In the genomic region with DNA sequence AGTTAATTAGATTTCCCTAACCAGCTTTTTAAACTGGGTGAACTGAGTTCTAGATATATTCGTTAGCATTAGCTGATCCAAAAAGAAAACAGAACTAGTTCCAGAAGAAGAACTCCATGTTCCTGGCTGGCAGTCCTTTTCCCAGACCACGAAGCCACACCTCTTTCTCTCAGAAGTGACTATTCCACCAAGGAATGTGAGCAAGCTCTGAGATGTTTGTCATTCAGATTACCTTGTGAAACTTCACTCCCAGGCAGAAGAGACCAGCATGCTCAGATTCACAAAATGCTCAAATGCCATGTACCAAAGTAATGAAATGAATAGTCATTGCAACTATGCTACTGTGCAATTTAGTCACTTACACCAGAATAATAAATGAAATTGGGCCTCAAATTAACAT, we compare ENCODE assay signal across 11 cellular contexts. TPM values are rescaled to one million over a fixed set of nuclear protein-coding genes. Genes with fewer than 3 reads are reported as not detected.
DNase-seq lines count a peak whose midpoint lies in the region; ATAC-seq lines count a peak whose summit lies in the region.
"Had no signal": no experiment of that assay in that cellular context is flagged by ENCODE, and none has a peak within 500 bp of the region (broad histone marks: within the 10 kb centered on the region; RNA-seq: fewer than 3 reads in every experiment).

No MANE protein-coding gene starts in this region.

- no peaks in the 10 kb centered on the region for H3K9me3 ChIP-seq in HUES64 (ENCODE audit: insufficient read depth, low read depth, low read length)
- H3K9me3 ChIP-seq: spleen had no signal

- H3K4me3 ChIP-seq in HUES64 (ENCODE audit: low read length), result peak overlapping the region; percentile 15; the same call in 1 of the 2 replicates
- H3K4me3 ChIP-seq: spleen had no signal

- H3K27me3 ChIP-seq in HUES64 (ENCODE audit: insufficient read depth, low read length), result peaks cover 10% of the 10 kb centered on the region
- H3K27me3 ChIP-seq: spleen had no signal

- peaks cover 65% of the 10 kb centered on the region for H3K4me1 ChIP-seq in HUES64 (ENCODE audit: insufficient read depth, low read length)

- DNase-seq in A172 (ENCODE audit: low spot score) (peak; percentile 85), dermis blood vessel endothelial cell (peak; percentile 87), mucosa of gallbladder (ENCODE audit: low spot score) (peak; percentile 52)
- no peak for DNase-seq in activated CD4-positive, alpha-beta T cell treated with anti-CD3 and anti-CD28 coated beads for 1 hour
- no peak for DNase-seq in central memory CD4-positive, alpha-beta T cell
- DNase-seq: activated naive CD8-positive, alpha-beta T cell treated with anti-CD3 and anti-CD28 coated beads, Interleukin-2, amount 10 ng/mL, durations not matched to agents 7 days and 5 days; CD8-positive, alpha-beta T cell; spleen had no signal

- H3K27ac ChIP-seq in HUES64 (ENCODE audit: low read depth, low read length), result peak overlapping the region; percentile 75

- ATAC-seq in HG02870 (IDR thresholded peaks at IDR 0.05; ENCODE audit: unreplicated experiment), result no peak
- ATAC-seq in GM21786 (IDR thresholded peaks at IDR 0.05; ENCODE audit: unreplicated experiment), result no peak
- ATAC-seq: CD8-positive, alpha-beta T cell had no signal

- no peaks in the 10 kb centered on the region for H3K36me3 ChIP-seq in HUES64 (ENCODE audit: insufficient read depth, low read length)
- H3K36me3 ChIP-seq: spleen had no signal

- H3K9ac ChIP-seq in HUES64 (ENCODE audit: low read depth, low read length), result peak overlapping the region; percentile 33; the same call in 1 of the 2 replicates

- WGBS in HUES64, result 7% methylated on average over 2 of the region's 2 CpGs

RNA-seq across cellular contexts. Expression of a gene that starts 4.4 kb away (rescaled TPM):
- 11.9 and 12.4 TPM in 2 replicates for total RNA-seq in A172 (2014; rRNA removed; shearing (Covaris generic))
- 28.0 TPM for polyA plus RNA-seq in HUES64 (2013, experiment 1 of 2)
- polyA plus RNA-seq in HUES64 (2013, experiment 2 of 2), result 47.7 TPM
- total RNA-seq in dermis blood vessel endothelial cell (11.7 and 15.5 TPM in 2 replicates), mucosa of gallbladder (67.5 TPM)

Comparison
In these comparisons a context has a peak if more than half of its experiments do, and no peak if none do; other contexts are left out.
1. DNase-seq: peak in A172 (single experiment), dermis blood vessel endothelial cell (single experiment) and mucosa of gallbladder (single experiment); none in activated CD4-positive, alpha-beta T cell treated with anti-CD3 and anti-CD28 coated beads for 1 hour (single experiment) and central memory CD4-positive, alpha-beta T cell (single experiment).